Comparison of ENCODE assay signal across 20 cellular contexts in genomic region chr17:13933597-13934276, GRCh38.
"Had no signal": no experiment of that assay in that cellular context is flagged by ENCODE, and none has a peak within 500 bp of the region (broad histone marks: within the 10 kb centered on the region; RNA-seq: fewer than 3 reads in every experiment).

No MANE protein-coding gene starts in this region.

- H3K4me3 Mint-ChIP-seq: activated naive CD8-positive, alpha-beta T cell; activated T-cell treated with anti-CD3 and anti-CD28 coated beads, Interleukin-2, amount 50 U/mL, for 4 hours; natural killer cell treated with Interleukin-12 subunit alpha and Interleukin-12 subunit beta and Interleukin-15 and Interleukin-18, amount 100 ng/mL, for 72 hours; stimulated activated naive CD8-positive, alpha-beta T cell treated with anti-CD3 and anti-CD28 coated beads, Interleukin-15, amount 100 ng/mL, for 72 hours; T-cell had no signal

- H3K27me3 Mint-ChIP-seq: activated naive CD8-positive, alpha-beta T cell; natural killer cell treated with Interleukin-12 subunit alpha and Interleukin-12 subunit beta and Interleukin-15 and Interleukin-18, amount 100 ng/mL, for 72 hours; stimulated activated naive CD8-positive, alpha-beta T cell treated with anti-CD3 and anti-CD28 coated beads, Interleukin-15, amount 100 ng/mL, for 72 hours; T-cell had no signal

- H3K36me3 Mint-ChIP-seq: natural killer cell treated with Interleukin-12 subunit alpha and Interleukin-12 subunit beta and Interleukin-15 and Interleukin-18, amount 100 ng/mL, for 72 hours had no signal

- DNase-seq: activated CD8-positive, alpha-beta memory T cell treated with anti-CD3 and anti-CD28 coated beads for 24 hours; activated CD8-positive, alpha-beta memory T cell treated with anti-CD3 and anti-CD28 coated beads, Interleukin-2, amount 50 U/mL, for 48 hours; activated naive CD4-positive, alpha-beta T cell; activated T-cell treated with anti-CD3 and anti-CD28 coated beads, Interleukin-2, amount 50 U/mL, for 4 hours; adrenal gland; central memory CD4-positive, alpha-beta T cell; colonic mucosa; heart right ventricle; islet precursor cell; left cardiac atrium; midbrain; pancreas; right cardiac atrium; stimulated activated CD4-positive, alpha-beta T cell treated with anti-CD3 and anti-CD28 coated beads, Interleukin-12 subunit alpha, Interleukin-12 subunit beta, amount 100 ng/mL, for 4 hours; stimulated activated naive CD8-positive, alpha-beta T cell treated with anti-CD3 and anti-CD28 coated beads, Interleukin-15, amount 100 ng/mL, for 72 hours; T-cell; tibial artery had no signal

- H3K4me1 Mint-ChIP-seq: stimulated activated naive CD8-positive, alpha-beta T cell treated with anti-CD3 and anti-CD28 coated beads, Interleukin-15, amount 100 ng/mL, for 72 hours had no signal

- H3K27ac Mint-ChIP-seq: activated naive CD8-positive, alpha-beta T cell; activated T-helper 2 cell treated with anti-CD3 and anti-CD28 coated beads, Interferon-gamma antibody, Interleukin-2, Interleukin-4, amounts not matched to agents 10 μg/mL and 5 μg/mL and 100 μg/mL, durations not matched to agents 14 hours and 24 hours and 36 hours; natural killer cell treated with Interleukin-12 subunit alpha and Interleukin-12 subunit beta and Interleukin-15 and Interleukin-18, amount 100 ng/mL, for 72 hours; stimulated activated naive CD8-positive, alpha-beta T cell treated with anti-CD3 and anti-CD28 coated beads, Interleukin-15, amount 100 ng/mL, for 72 hours; T-cell had no signal

- ATAC-seq: activated T-cell treated with anti-CD3 and anti-CD28 coated beads, Interleukin-2, amount 50 U/mL, for 4 hours; heart right ventricle; left cardiac atrium; natural killer cell treated with Interleukin-12 subunit alpha and Interleukin-12 subunit beta and Interleukin-15 and Interleukin-18, amount 100 ng/mL, for 72 hours; right cardiac atrium; stimulated activated naive CD8-positive, alpha-beta T cell treated with anti-CD3 and anti-CD28 coated beads, Interleukin-15, amount 100 ng/mL, for 72 hours; T-cell had no signal
